9 cellular contexts compared by ENCODE assay signal in genomic region chr6:122352958-122353357, GRCh38.
"Had no signal": no experiment of that assay in that cellular context is flagged by ENCODE, and none has a peak within 500 bp of the region (broad histone marks: within the 10 kb centered on the region; RNA-seq: fewer than 3 reads in every experiment).

No MANE protein-coding gene starts in this region.

- H3K36me3 ChIP-seq: HAP-1 had no signal

- H3K4me2 ChIP-seq: KMS-11 had no signal

- H2AFZ ChIP-seq: GM23248 had no signal

- DNase-seq: GM23248, GOT3, H7, HFFc6, KBM-7 had no signal

- H3K9ac ChIP-seq: GM23248, KMS-11 had no signal

- FAIRE-seq: HepG2 had no signal

- H3K4me1 ChIP-seq: HAP-1 had no signal

- H3K27ac ChIP-seq: GM23248, HL-60, KMS-11 had no signal

- H3K9me3 ChIP-seq: HAP-1 had no signal

- H3K4me3 ChIP-seq: GM23248, HAP-1 had no signal

- ATAC-seq: HepG2 had no signal
